In genomic region chr13:62119739-62120700, GRCh38 we compare ENCODE assay signal across 8 cellular contexts.
DNase-seq lines count a peak whose midpoint lies in the region; ATAC-seq, FAIRE-seq and TF ChIP-seq lines count a peak whose summit lies in the region.

No MANE protein-coding gene starts in this region.

- DNase-seq in GM19239 (ENCODE audit: insufficient read length, low spot score) (peak; percentile 1), NAMALWA (ENCODE audit: low spot score) (peak; percentile 74), GM12878 (ENCODE audit: low read depth, low spot score) (no peak), neural progenitor cell (ENCODE audit: low spot score) (peak; percentile 15), mucosa of descending colon (no peak), tibial artery (no peak)
- DNase-seq in activated CD8-positive, alpha-beta memory T cell treated with anti-CD3 and anti-CD28 coated beads, Interleukin-2, amount 50 U/mL, for 48 hours, result no peak

- H3K36me3 ChIP-seq in GM12878 (ENCODE audit: control insufficient read depth in 2 of 2, insufficient read depth in 2 of 2, low read length in 1 of 2) (no peaks in the 10 kb centered on the region), neural progenitor cell (no peaks in the 10 kb centered on the region), mucosa of descending colon (ENCODE audit: low read depth) (no peaks in the 10 kb centered on the region), tibial artery (no peaks in the 10 kb centered on the region)

- H3K9me3 ChIP-seq in GM12878 (replicated peaks; ENCODE audit: control insufficient read depth, insufficient read depth, low read length) (no peaks in the 10 kb centered on the region), neural progenitor cell (ENCODE audit: low read depth) (no peaks in the 10 kb centered on the region), mucosa of descending colon (no peaks in the 10 kb centered on the region), tibial artery (no peaks in the 10 kb centered on the region)

- H3K27me3 ChIP-seq in GM12878 (replicated peaks in 1 of 2; ENCODE audit: control insufficient read depth in 2 of 2, insufficient read depth in 2 of 2, low read length in 1 of 2) (no peaks in the 10 kb centered on the region), neural progenitor cell (no peaks in the 10 kb centered on the region), tibial artery (no peaks in the 10 kb centered on the region)

- no peak for TF ChIP-seq EP300 in GM12878 (IDR thresholded peaks at IDR 0.05; ENCODE audit: borderline replicate concordance in 1 of 2, control insufficient read depth in 1 of 2, low read depth in 2 of 2, low read length in 2 of 2)

- ATAC-seq in GM12878 (peak; percentile 54), mucosa of descending colon (no peak), GM21825 (IDR thresholded peaks at IDR 0.05; ENCODE audit: unreplicated experiment) (no peak)

- H3K27me3 Mint-ChIP-seq in neural progenitor cell (ENCODE audit: insufficient read depth, low read depth), result peaks cover 2% of the 10 kb centered on the region

- H3K4me2 ChIP-seq in GM12878 (ENCODE audit: control insufficient read depth, insufficient read depth) (no peak overlapping the region), neural progenitor cell (no peak overlapping the region)

- peak; percentile 63 for TF ChIP-seq RAD21 in GM12878 (IDR thresholded peaks at IDR 0.05; ENCODE audit: insufficient read depth, low read depth, low read length)

- H3K4me1 ChIP-seq in GM12878 (ENCODE audit: control insufficient read depth, insufficient read depth, low read length) (no peaks in the 10 kb centered on the region), neural progenitor cell (no peaks in the 10 kb centered on the region), mucosa of descending colon (ENCODE audit: low read depth) (no peaks in the 10 kb centered on the region), tibial artery (no peaks in the 10 kb centered on the region)

- H3K9ac ChIP-seq in GM12878 (ENCODE audit: control insufficient read depth, insufficient read depth, low read length), result no peak overlapping the region
- no peak overlapping the region for H3K9ac ChIP-seq in neural progenitor cell

- no peaks in the 10 kb centered on the region for H3F3A ChIP-seq in neural progenitor cell (ENCODE audit: low read depth)

- TF ChIP-seq POLR2A in GM12878 (IDR thresholded peaks at IDR 0.05; ENCODE audit: low read depth, low read length), result no peak

- no peak overlapping the region for H3K27ac Mint-ChIP-seq in neural progenitor cell

- H3K79me2 ChIP-seq in GM12878 (ENCODE audit: control insufficient read depth, insufficient read depth, low read length) (no peaks in the 10 kb centered on the region), neural progenitor cell (ENCODE audit: low read depth) (no peaks in the 10 kb centered on the region)

- CTCF ChIA-PET in GM12878 (lab: Yijun Ruan, JAX), result interaction anchor here (0.6 to 3.7 kb wide), 37 partner anchors 10 to 492 kb away, joined by 3 to 73 read pairs (median 4); no protein-coding TSS in a partner anchor

- H2AFZ ChIP-seq in GM12878 (ENCODE audit: control insufficient read depth, low read depth, low read length) (no peak overlapping the region), neural progenitor cell (replicated peaks) (no peak overlapping the region)

- RAD21 ChIA-PET in GM12878 (lab: Charles Lee; ENCODE audit: unreplicated experiment), result interaction anchor here (0.8 to 3.7 kb wide), 32 partner anchors 8 to 426 kb away, joined by 3 to 63 read pairs (median 5); no protein-coding TSS in a partner anchor

- TF ChIP-seq CTCF in GM12878 (IDR thresholded peaks at IDR 0.05 in 2 of 3, conservative IDR thresholded peaks at IDR 0.05 in 1 of 3; ENCODE audit: control insufficient read depth in 2 of 3, extremely low read depth in 1 of 3, insufficient read depth in 1 of 3, low read depth in 3 of 3, low read length in 3 of 3), result peak in 2 of 3 experiments; percentile 36 to 45; a peak in 3 of 6 replicates
- peak; percentile 70 for TF ChIP-seq CTCF in neural progenitor cell (IDR thresholded peaks at IDR 0.05)
- no peak for TF ChIP-seq CTCF in mucosa of descending colon (IDR thresholded peaks at IDR 0.05)
- TF ChIP-seq CTCF in tibial artery (IDR thresholded peaks at IDR 0.05), result peak in 1 of 2 experiments; percentile 24

- H3K36me3 Mint-ChIP-seq in neural progenitor cell, result no peaks in the 10 kb centered on the region

- SMC1A ChIA-PET in GM12878 (lab: Charles Lee; ENCODE audit: uncharacterized antibody, unreplicated experiment), result interaction anchor here (0.6 to 6.8 kb wide), 42 partner anchors 8 to 426 kb away, joined by 3 to 103 read pairs (median 4); no protein-coding TSS in a partner anchor

- no peaks in the 10 kb centered on the region for H3K4me1 Mint-ChIP-seq in neural progenitor cell

- H3K4me3 ChIP-seq in GM12878 (no peak overlapping the region), neural progenitor cell (no peak overlapping the region), mucosa of descending colon (no peak overlapping the region), tibial artery (no peak overlapping the region)

- in situ Hi-C loops in GM12878 (cut with MboI), result no loop called here

- no peaks in the 10 kb centered on the region for H3K9me3 Mint-ChIP-seq in neural progenitor cell

- WGBS in GM12878 (ENCODE audit: insufficient coverage, insufficient replicate concordance, low lambda C conversion rate, missing lambda C conversion rate), result 18% methylated on average over 5 of the region's 5 CpGs

- H3K27ac ChIP-seq in GM12878 (ENCODE audit: control insufficient read depth, insufficient read depth) (no peak overlapping the region), neural progenitor cell (no peak overlapping the region), tibial artery (no peak overlapping the region)

- H4K20me1 ChIP-seq in GM12878 (ENCODE audit: control insufficient read depth, insufficient read depth), result no peaks in the 10 kb centered on the region
- no peaks in the 10 kb centered on the region for H4K20me1 ChIP-seq in neural progenitor cell (ENCODE audit: low read depth)

- no TSS peak for BruUV-seq in GM12878 (replicated peaks; lab: Mats Ljungman, UMichigan)

- no peak for FAIRE-seq in GM19239 (lab: Jason Lieb, UNC)
- peak; percentile 88 for FAIRE-seq in GM12878 (lab: Jason Lieb, UNC)

- intact Hi-C loops in GM12878 (cut with micrococcal nuclease; ENCODE audit: unreplicated experiment) (loop anchor here (1.0 to 10.0 kb wide), 5 partner anchors 89 to 425 kb away; no protein-coding TSS in a partner anchor), mucosa of descending colon (cut with DNase I, micrococcal nuclease) (no loop called here), tibial artery (cut with DNase I; ENCODE audit: low total_unique reads) (no loop called here)

- no peak overlapping the region for H3K4me3 Mint-ChIP-seq in neural progenitor cell

- POLR2A ChIA-PET in GM12878 (lab: Charles Lee), result no interaction called here

TF ChIP-seq in GM12878, 131 proteins besides CTCF, POLR2A, EP300 and RAD21:
- TF ChIP-seq SMC3 (IDR thresholded peaks at IDR 0.05; ENCODE audit: borderline replicate concordance, low read length), result peak; percentile 74
- no peak for TF ChIP-seq CREB1 (IDR thresholded peaks at IDR 0.05; ENCODE audit: low read depth)
- no peak for TF ChIP-seq RUNX3 (IDR thresholded peaks at IDR 0.05; ENCODE audit: low read length)
- TF ChIP-seq HSF1 (IDR thresholded peaks at IDR 0.05; ENCODE audit: low read depth, low read length), result no peak
- TF ChIP-seq MEF2A (IDR thresholded peaks at IDR 0.05; ENCODE audit: insufficient read depth, low read depth, low read length), result no peak
- TF ChIP-seq CEBPB (IDR thresholded peaks at IDR 0.05; ENCODE audit: borderline replicate concordance in 1 of 2, low read depth in 2 of 2, low read length in 2 of 2), result no peak

Comparison
In these comparisons a context has a peak if more than half of its experiments do, and no peak if none do; other contexts are left out.
1. DNase-seq: peak in GM19239 (single experiment), NAMALWA (single experiment) and neural progenitor cell (single experiment); none in GM12878 (single experiment), mucosa of descending colon (0 of 3), tibial artery (0 of 2) and activated CD8-positive, alpha-beta memory T cell treated with anti-CD3 and anti-CD28 coated beads, Interleukin-2, amount 50 U/mL, for 48 hours (single experiment).